Comparison of ENCODE assay signal across 8 cellular contexts in genomic region chr17:38867179-38867994, GRCh38. TPM values are rescaled to one million over a fixed set of nuclear protein-coding genes. Genes with fewer than 3 reads are reported as not detected.
DNase-seq lines count a peak whose midpoint lies in the region; ATAC-seq and TF ChIP-seq lines count a peak whose summit lies in the region.

No MANE protein-coding gene starts in this region.

- peak overlapping the region; percentile 28 for H3K4me3 ChIP-seq in epithelial cell of esophagus (ENCODE audit: low read length)
- H3K4me3 ChIP-seq in subcutaneous abdominal adipose tissue (ENCODE audit: low read depth in 1 of 5, low read length in 5 of 5): peak overlapping the region; percentile 86 to 100 (median 95)

- TF ChIP-seq CTCF in epithelial cell of esophagus (IDR thresholded peaks at IDR 0.05; ENCODE audit: insufficient read depth, low read depth, low read length, missing control alignments): peak; percentile 18

- DNase-seq in activated gamma-delta T cell treated with Interleukin-2 at 50 U/mL for 16 hours (peak; percentile 55), activated gamma-delta T cell (lab: John Stamatoyannopoulos, UW) (no peak), NCI-H748 (lab: John Stamatoyannopoulos, UW; ENCODE audit: unreplicated experiment) (peak; percentile 81), epithelial cell of esophagus (ENCODE audit: low read depth) (peak; percentile 71), naive B cell (peak; percentile 74)
- peak; percentile 34 to 47 for DNase-seq in activated CD8-positive, alpha-beta memory T cell treated with anti-CD3 and anti-CD28 coated beads for 1 hour (ENCODE audit: extremely low read depth in 1 of 2, low read depth in 1 of 2)

- H3K4me1 ChIP-seq in subcutaneous abdominal adipose tissue (ENCODE audit: control insufficient read depth in 5 of 5, insufficient read depth in 5 of 5, low read length in 5 of 5): peaks cover 4 to 35% (median 30%) of the 10 kb centered on the region in 5 donors

- H3K9me3 ChIP-seq in subcutaneous abdominal adipose tissue (ENCODE audit: control insufficient read depth in 5 of 5, low read length in 5 of 5): no peaks in the 10 kb centered on the region

- ATAC-seq in naive B cell (ENCODE audit: low read depth in 2 of 2) (no peak), HG02642 (IDR thresholded peaks at IDR 0.05; ENCODE audit: poor library complexity, unreplicated experiment) (no peak)

- H3K4me3 Mint-ChIP-seq in naive B cell: peak overlapping the region; percentile 97 to 100 (median 99)

- H3K4me1 Mint-ChIP-seq in naive B cell: peaks cover 63 to 72% (median 70%) of the 10 kb centered on the region in 3 donors

- H3K36me3 ChIP-seq in subcutaneous abdominal adipose tissue (ENCODE audit: control insufficient read depth in 5 of 5, insufficient read depth in 5 of 5, low read length in 5 of 5): peaks cover 0 to under 1% (median 0%) of the 10 kb centered on the region in 5 donors

- no peaks in the 10 kb centered on the region for H3K27me3 ChIP-seq in subcutaneous abdominal adipose tissue (ENCODE audit: control insufficient read depth in 5 of 5, insufficient read depth in 4 of 5, low read length in 5 of 5)

- H3K27ac Mint-ChIP-seq in naive B cell: peak overlapping the region; percentile 93 to 99 (median 98)

- H3K36me3 Mint-ChIP-seq in naive B cell: peaks cover 0 to 5% of the 10 kb centered on the region in 2 donors

- H3K9ac ChIP-seq in subcutaneous abdominal adipose tissue (ENCODE audit: low read length in 5 of 5): peak overlapping the region; percentile 0 to 89 (median 46)

- peaks cover 0 to 3% (median 0%) of the 10 kb centered on the region in 7 donors for H3K9me3 Mint-ChIP-seq in naive B cell

- H3K27me3 Mint-ChIP-seq in naive B cell: no peaks in the 10 kb centered on the region

- peak overlapping the region; percentile 98 for H3K27ac ChIP-seq in subcutaneous abdominal adipose tissue (ENCODE audit: low read depth, low read length)

RNA-seq across cellular contexts. Expression of gene LASP1, which starts 2.5 kb away (rescaled TPM):
- 10 to 100 TPM; 28.4 to 47.4 (median 41.8) TPM for polyA plus RNA-seq in naive B cell (ENCODE audit: low read depth in 6 of 6)

RNA-seq across cellular contexts. Expression of gene RPL23, which starts 13.9 kb away (rescaled TPM):
- polyA plus RNA-seq in naive B cell (ENCODE audit: low read depth in 6 of 6): 1,000 to 10,000 TPM in 5 of 6 donors, 100 to 1,000 TPM in 1; 798 to 1,720 (median 1,485) TPM

RNA-seq across cellular contexts. Expression of gene CWC25, which starts 42.3 kb away (rescaled TPM):
- 10 to 100 TPM in 4 of 6 donors, 1 to 10 TPM in 2; 9.2 to 13.4 (median 11.5) TPM for polyA plus RNA-seq in naive B cell (ENCODE audit: low read depth in 6 of 6)
